Comparison of ENCODE assay signal across 31 cellular contexts in the genomic region with DNA sequence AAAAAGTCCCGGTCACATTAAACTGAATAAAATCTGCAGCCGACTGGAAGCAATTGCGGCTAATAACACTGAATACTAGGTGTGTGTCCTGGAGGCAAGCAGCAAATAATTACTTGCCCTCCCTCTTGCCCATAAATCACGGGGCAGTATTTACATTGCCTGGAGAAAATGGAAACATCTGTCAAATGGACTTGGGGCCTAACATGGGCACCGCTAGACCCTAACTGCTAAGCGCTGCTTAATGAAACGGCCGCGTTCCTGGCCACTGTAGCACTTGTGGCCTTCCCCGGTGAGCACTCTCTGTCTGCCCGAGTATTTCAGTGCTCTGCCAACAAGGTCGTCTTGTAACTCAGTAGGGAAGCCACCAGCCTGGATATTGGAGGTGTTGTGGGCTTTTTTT. TPM values are rescaled to one million over a fixed set of nuclear protein-coding genes. Genes with fewer than 3 reads are reported as not detected.
DNase-seq lines count a peak whose midpoint lies in the region; ATAC-seq and TF ChIP-seq lines count a peak whose summit lies in the region.
"Had no signal": no experiment of that assay in that cellular context is flagged by ENCODE, and none has a peak within 500 bp of the region (broad histone marks: within the 10 kb centered on the region; RNA-seq: fewer than 3 reads in every experiment).

No MANE protein-coding gene starts in this region.

- H4K20me1 ChIP-seq in H9 (ENCODE audit: control insufficient read depth, insufficient read depth, insufficient read length): no peaks in the 10 kb centered on the region
- H4K20me1 ChIP-seq: BLaER1 had no signal

- H3K4me2 ChIP-seq in H9 (ENCODE audit: insufficient read depth, insufficient read length, low read length) (no peak overlapping the region), neuronal stem cell (ENCODE audit: insufficient read depth, low read length, poor library complexity, severe bottlenecking) (no peak overlapping the region)
- H3K4me2 ChIP-seq: BLaER1, SK-N-SH had no signal

- TF ChIP-seq CTCF in H9 (conservative IDR thresholded peaks at IDR 0.05) (no peak), WERI-Rb-1 (IDR thresholded peaks at IDR 0.05; ENCODE audit: low read depth, low read length) (no peak)

- no peaks in the 10 kb centered on the region for H3K27me3 Mint-ChIP-seq in H9 (ENCODE audit: low read depth)
- H3K27me3 Mint-ChIP-seq: activated T-cell treated with anti-CD3 and anti-CD28 coated beads, Interleukin-2, amount 50 U/mL, for 24 hours had no signal

- WGBS in H9 (ENCODE audit: extremely low coverage, insufficient read length, low lambda C conversion rate): no CpG with 5 or more reads among the region's 12 CpGs
- WGBS in neuronal stem cell (ENCODE audit: extremely low coverage in 2 of 2, insufficient read length in 2 of 2, insufficient replicate concordance in 1 of 2), 2 donors: no CpG with 5 or more reads among the region's 12 CpGs

- no peak overlapping the region for H4K8ac ChIP-seq in H9 (replicated peaks; ENCODE audit: insufficient read length, low read depth, low read length)
- H4K8ac ChIP-seq in neuronal stem cell (ENCODE audit: low read depth, low read length): no peak overlapping the region

- no peaks in the 10 kb centered on the region; the same call in 1 of the 2 replicates for H3K4me1 ChIP-seq in H9 (ENCODE audit: insufficient read depth, low read length)
- H3K4me1 ChIP-seq in neuronal stem cell (ENCODE audit: control insufficient read depth in 2 of 2, insufficient read depth in 1 of 2, low read depth in 1 of 2, low read length in 2 of 2): peaks cover 4 to 5% of the 10 kb centered on the region in 2 donors
- H3K4me1 ChIP-seq: BLaER1 had no signal

- ATAC-seq in HG03039 (IDR thresholded peaks at IDR 0.05; ENCODE audit: unreplicated experiment): no peak
- no peak for ATAC-seq in GM19455 (IDR thresholded peaks at IDR 0.05; ENCODE audit: unreplicated experiment)
- ATAC-seq: body of pancreas, heart left ventricle, left cardiac atrium had no signal

- H3T11ph ChIP-seq in H9 (ENCODE audit: low read length): no peak overlapping the region

- H3K9me3 ChIP-seq in H9 (ENCODE audit: control insufficient read depth, low read depth, low read length): no peaks in the 10 kb centered on the region
- no peaks in the 10 kb centered on the region for H3K9me3 ChIP-seq in WERI-Rb-1 (ENCODE audit: severe bottlenecking)
- H3K9me3 ChIP-seq in neuronal stem cell (replicated peaks in 1 of 2; ENCODE audit: control insufficient read depth in 2 of 2, insufficient read depth in 1 of 2, low read depth in 1 of 2, low read length in 2 of 2): no peaks in the 10 kb centered on the region
- H3K9me3 ChIP-seq: BLaER1, body of pancreas, heart left ventricle, SK-N-SH had no signal

- H3K56ac ChIP-seq in H9 (ENCODE audit: insufficient read length, low read depth, low read length): no peak overlapping the region

- H4K5ac ChIP-seq in H9 (ENCODE audit: insufficient read length, low read depth, low read length): no peak overlapping the region

- H3K4me3 ChIP-seq in WERI-Rb-1 (ENCODE audit: low read depth, low read length): no peak overlapping the region
- no peak overlapping the region for H3K4me3 ChIP-seq in neuronal stem cell (ENCODE audit: low read length in 2 of 2)
- H3K4me3 ChIP-seq: BLaER1, body of pancreas, heart left ventricle, skin epidermis had no signal

- H3K23ac ChIP-seq in H9 (ENCODE audit: insufficient read length, low read depth, low read length): no peak overlapping the region
- no peak overlapping the region for H3K23ac ChIP-seq in neuronal stem cell (ENCODE audit: low read depth, low read length, poor library complexity)

- H2BK5ac ChIP-seq in H9 (ENCODE audit: insufficient read length, low read length): no peak overlapping the region
- H2BK5ac ChIP-seq in neuronal stem cell (ENCODE audit: low read length): no peak overlapping the region

- no peak overlapping the region for H4K91ac ChIP-seq in H9 (ENCODE audit: insufficient read length, low read depth, low read length)
- no peak overlapping the region for H4K91ac ChIP-seq in neuronal stem cell (ENCODE audit: low read depth, low read length, poor library complexity)

- peak overlapping the region in 1 of 2 experiments; percentile 27; a peak in 1 of 5 replicates for H3K4me3 Mint-ChIP-seq in H9
- H3K4me3 Mint-ChIP-seq: activated T-cell treated with anti-CD3 and anti-CD28 coated beads, Interleukin-2, amount 50 U/mL, for 24 hours had no signal

- H2AK5ac ChIP-seq in H9 (ENCODE audit: insufficient read length, low read length): no peak overlapping the region
- no peak overlapping the region for H2AK5ac ChIP-seq in neuronal stem cell (ENCODE audit: low read depth, low read length)

- H3K36me3 Mint-ChIP-seq in H9 (ENCODE audit: insufficient read depth in 1 of 3, low read depth in 3 of 3): peaks cover 0 to 3% (median 0%) of the 10 kb centered on the region in 3 experiments; a peak in 2 of 7 replicates

- H3K4ac ChIP-seq in H9 (ENCODE audit: low read depth, low read length) (no peak overlapping the region), neuronal stem cell (ENCODE audit: low read length) (no peak overlapping the region)

- no peak overlapping the region for H3K18ac ChIP-seq in H9 (ENCODE audit: insufficient read length, low read depth, low read length)
- H3K18ac ChIP-seq in neuronal stem cell (ENCODE audit: low read length): peak overlapping the region; percentile 32

- DNase-seq in H9 (no peak), NCI-H146 (lab: John Stamatoyannopoulos, UW) (peak; percentile 62), WERI-Rb-1 (no peak), neuronal stem cell (ENCODE audit: low spot score) (no peak), NCI-H1694 (lab: John Stamatoyannopoulos, UW) (no peak)
- DNase-seq: ACHN; activated CD4-positive, alpha-beta T cell treated with anti-CD3 and anti-CD28 coated beads for 48 hours; activated gamma-delta T cell treated with Interleukin-2 at 50 U/mL for 16 hours; activated T-cell treated with anti-CD3 and anti-CD28 coated beads, Interleukin-2, amount 50 U/mL, for 24 hours; body of pancreas; foreskin fibroblast; heart left ventricle; KG1; left cardiac atrium; mesenchymal stem cell; MM.1S; NCI-H187 treated with DMSO at 0.1 percent for 48 hours; NCI-H510A; SK-N-SH; stimulated activated CD4-positive, alpha-beta T cell treated with anti-CD3 and anti-CD28 coated beads, Interleukin-1b, Interleukin-23, amount 100 ng/mL, for 48 hours; T-helper 2 cell had no signal

- H3K36me3 ChIP-seq in WERI-Rb-1 (no peaks in the 10 kb centered on the region), neuronal stem cell (replicated peaks in 1 of 2; ENCODE audit: control insufficient read depth in 2 of 2, insufficient read depth in 2 of 2, low read length in 2 of 2) (peaks cover 0 to 14% of the 10 kb centered on the region in 2 donors)

- H3K9ac ChIP-seq in H9 (ENCODE audit: extremely low read depth, insufficient read length, low read length) (no peak overlapping the region), neuronal stem cell (ENCODE audit: low read depth, low read length, poor library complexity) (no peak overlapping the region)
- H3K9ac ChIP-seq: BLaER1, SK-N-SH had no signal

- H2AFZ ChIP-seq in H9 (ENCODE audit: low read length): no peak overlapping the region
- no peak overlapping the region for H2AFZ ChIP-seq in neuronal stem cell (ENCODE audit: low read length)

- H3K79me2 ChIP-seq in H9 (ENCODE audit: insufficient read depth, low read length): no peaks in the 10 kb centered on the region

- H3K23me2 ChIP-seq in H9 (ENCODE audit: insufficient read length, low read depth, low read length, poor library complexity, severe bottlenecking): peaks cover 2% of the 10 kb centered on the region

- H3K27ac ChIP-seq in H9 (ENCODE audit: insufficient read length, low read depth, low read length): no peak overlapping the region
- 0 out of 2 replicates have a peak overlapping the region, but pooled peaks have one; percentile 8 for H3K27ac ChIP-seq in WERI-Rb-1
- peak overlapping the region; percentile 16 for H3K27ac ChIP-seq in neuronal stem cell (replicated peaks; ENCODE audit: low read length)
- H3K27ac ChIP-seq: BLaER1, body of pancreas, skin epidermis had no signal

- H3K79me1 ChIP-seq in H9 (ENCODE audit: insufficient read depth, low read depth, low read length, poor library complexity, severe bottlenecking) (no peaks in the 10 kb centered on the region), neuronal stem cell (ENCODE audit: low read depth, low read length) (no peaks in the 10 kb centered on the region)

- no peak overlapping the region; the same call in 1 of the 2 replicates for H3K14ac ChIP-seq in H9 (ENCODE audit: insufficient read depth, low read length)
- no peak overlapping the region for H3K14ac ChIP-seq in neuronal stem cell (ENCODE audit: low read length)

- peak overlapping the region in 2 of 3 experiments; percentile 34 to 70; a peak in 4 of 7 replicates for H3K27ac Mint-ChIP-seq in H9
- H3K27ac Mint-ChIP-seq: activated T-cell treated with anti-CD3 and anti-CD28 coated beads, Interleukin-2, amount 50 U/mL, for 24 hours had no signal

- H2BK120ac ChIP-seq in H9 (ENCODE audit: low read depth, low read length, poor library complexity, severe bottlenecking) (no peak overlapping the region), neuronal stem cell (ENCODE audit: low read depth, low read length) (no peak overlapping the region)

- no peaks in the 10 kb centered on the region for H3K9me3 Mint-ChIP-seq in H9
- H3K9me3 Mint-ChIP-seq: activated T-cell treated with anti-CD3 and anti-CD28 coated beads, Interleukin-2, amount 50 U/mL, for 24 hours had no signal

- H2BK12ac ChIP-seq in H9 (ENCODE audit: insufficient read length, low read depth, low read length) (no peak overlapping the region), neuronal stem cell (ENCODE audit: low read length) (no peak overlapping the region)

- no peaks in the 10 kb centered on the region for H3K27me3 ChIP-seq in H9 (ENCODE audit: insufficient read depth, low read length)
- no peaks in the 10 kb centered on the region for H3K27me3 ChIP-seq in WERI-Rb-1 (ENCODE audit: insufficient read depth, low read depth, severe bottlenecking)
- H3K27me3 ChIP-seq in neuronal stem cell (ENCODE audit: control insufficient read depth in 3 of 3, insufficient read depth in 3 of 3, low read depth in 1 of 3, low read length in 3 of 3): no peaks in the 10 kb centered on the region
- H3K27me3 ChIP-seq: BLaER1, body of pancreas, heart left ventricle had no signal

- peaks cover 24 to 34% of the 10 kb centered on the region in 2 experiments for H3K4me1 Mint-ChIP-seq in H9

- H2BK20ac ChIP-seq in H9 (ENCODE audit: low read depth, low read length, poor library complexity, severe bottlenecking): no peak overlapping the region

- H2BK15ac ChIP-seq in H9 (ENCODE audit: low read depth, low read length): no peak overlapping the region
- no peak overlapping the region for H2BK15ac ChIP-seq in neuronal stem cell (ENCODE audit: low read length)

RNA-seq across cellular contexts. Expression of a gene that starts 23.9 kb away (rescaled TPM):
- total RNA-seq in H9 (2021): not detected in 2 replicates
- polyA plus RNA-seq in neuronal stem cell (2013, experiment 1 of 2): not detected
- not detected for polyA plus RNA-seq in neuronal stem cell (2013, experiment 2 of 2)
- total RNA-seq: activated CD8-positive, alpha-beta memory T cell treated with anti-CD3 and anti-CD28 coated beads for 36 hours; body of pancreas; Daoy; epithelial cell of proximal tubule; heart left ventricle; left cardiac atrium; renal cortical epithelial cell; ureter had no signal
- polyA plus RNA-seq: adipose tissue, heart left ventricle, SK-N-SH had no signal

RNA-seq across cellular contexts. Expression of a gene that starts 28.8 kb away (rescaled TPM):
- total RNA-seq in H9 (2021): 12.9 and 13.4 TPM in 2 replicates
- 16.2 TPM for polyA plus RNA-seq in neuronal stem cell (2013, experiment 1 of 2)
- 15.4 TPM for polyA plus RNA-seq in neuronal stem cell (2013, experiment 2 of 2)

RNA-seq across cellular contexts. Expression of a gene that starts 41.3 kb away (rescaled TPM):
- total RNA-seq in H9 (2021): 3.2 and 4.1 TPM in 2 replicates
- polyA plus RNA-seq in neuronal stem cell (2013, experiment 1 of 2): 2.6 TPM
- 2.5 TPM for polyA plus RNA-seq in neuronal stem cell (2013, experiment 2 of 2)
